In genomic region chr10:112187527-112187926, GRCh38 we compare ENCODE assay signal across 34 cellular contexts.
"Had no signal": no experiment of that assay in that cellular context is flagged by ENCODE, and none has a peak within 500 bp of the region (broad histone marks: within the 10 kb centered on the region; RNA-seq: fewer than 3 reads in every experiment).

No MANE protein-coding gene starts in this region.

- H3K36me3 ChIP-seq: MG63 had no signal

- H3K9ac ChIP-seq: KMS-11 had no signal

- H3K27ac ChIP-seq: KMS-11 had no signal

- H3K4me3 ChIP-seq: MG63 had no signal

- H3K27me3 ChIP-seq: MG63 had no signal

- DNase-seq: Karpas-422, Kasumi-1, MG63, MM.1S, MV-4-11, NCI-H1048, NCI-H1092, NCI-H1092 treated with DMSO at 0.1 percent for 48 hours, NCI-H1105, NCI-H1105 treated with DMSO at 0.1 percent for 48 hours, NCI-H1417, NCI-H1417 treated with DMSO at 0.1 percent for 48 hours, NCI-H1436, NCI-H1436 treated with DMSO at 0.1 percent for 48 hours, NCI-H146, NCI-H1694, NCI-H1694 treated with DMSO at 0.1 percent for 48 hours, NCI-H187, NCI-H187 treated with DMSO at 0.1 percent for 48 hours, NCI-H1930, NCI-H2029, NCI-H2029 treated with DMSO at 0.1 percent for 48 hours, NCI-H2081, NCI-H2081 treated with DMSO at 0.1 percent for 48 hours, NCI-H2107, NCI-H2171, NCI-H2171 treated with DMSO at 0.1 percent for 48 hours, NCI-H2227 treated with DMSO at 0.1 percent for 48 hours, NCI-H226, NCI-H345, NCI-H446, NCI-H446 treated with DMSO at 0.1 percent for 48 hours, NCI-H510A had no signal

- H3K4me2 ChIP-seq: KMS-11 had no signal
